In genomic region chr2:54456526-54457325, GRCh38 we compare ENCODE assay signal across 8 cellular contexts. TPM values are rescaled to one million over a fixed set of nuclear protein-coding genes. Genes with fewer than 3 reads are reported as not detected.
DNase-seq lines count a peak whose midpoint lies in the region; TF ChIP-seq lines count a peak whose summit lies in the region.

No MANE protein-coding gene starts in this region.

- H3K27me3 ChIP-seq in Caco-2 (replicated peaks; ENCODE audit: control insufficient read depth, insufficient read depth, low read length), result no peaks in the 10 kb centered on the region

- no peaks in the 10 kb centered on the region for H3K9me3 ChIP-seq in Caco-2

- H3K4me1 Mint-ChIP-seq in Caco-2 (ENCODE audit: low read depth, unreplicated experiment) (peaks cover 21% of the 10 kb centered on the region), neural crest cell (peaks cover 44% of the 10 kb centered on the region)

- no peaks in the 10 kb centered on the region for H3K9me3 Mint-ChIP-seq in Caco-2 (ENCODE audit: unreplicated experiment)
- no peaks in the 10 kb centered on the region for H3K9me3 Mint-ChIP-seq in neural crest cell

- BruUV-seq in Caco-2 (replicated peaks; lab: Mats Ljungman, UMichigan), result no TSS peak

- POLR2A ChIA-PET in Caco-2 (lab: Charles Lee), result no interaction called here

- H3K4me1 ChIP-seq in Caco-2, result peaks cover 12% of the 10 kb centered on the region; the same call in 1 of the 2 replicates

- H3K4me3 ChIP-seq in Caco-2 (ENCODE audit: low read depth, low read length) (peak overlapping the region; percentile 77), foreskin fibroblast (ENCODE audit: low read depth in 1 of 2, low read length in 2 of 2) (peak overlapping the region; percentile 78 to 81)

- H3K27ac Mint-ChIP-seq in Caco-2 (ENCODE audit: unreplicated experiment) (peak overlapping the region; percentile 31), neural crest cell (ENCODE audit: unreplicated experiment) (peak overlapping the region; percentile 91)

- H3K4me3 Mint-ChIP-seq in Caco-2 (ENCODE audit: unreplicated experiment) (peak overlapping the region; percentile 85), neural crest cell (peak overlapping the region; percentile 97)

- CTCF ChIA-PET in Caco-2 (lab: Charles Lee), result interaction anchor here (1.1 kb wide), 1 partner anchor 350 kb away, joined by 5 read pairs; no protein-coding TSS in a partner anchor

- peak in 1 of 2 experiments; percentile 54 for DNase-seq in Caco-2
- DNase-seq in GM20000 (ENCODE audit: low spot score), result peak; percentile 65
- DNase-seq in NCI-H1105 (lab: John Stamatoyannopoulos, UW), result peak; percentile 37
- peak; percentile 58 for DNase-seq in activated CD8-positive, alpha-beta memory T cell treated with anti-CD3 and anti-CD28 coated beads, Interleukin-2, amount 50 U/mL, for 48 hours
- peak; percentile 26 to 73 for DNase-seq in foreskin fibroblast
- peak; percentile 37 for DNase-seq in neural crest cell (ENCODE audit: low read depth, low spot score)
- DNase-seq in amniotic stem cell (lab: John Stamatoyannopoulos, UW), result no peak
- DNase-seq in DMS153 treated with DMSO at 0.1 percent for 48 hours (lab: John Stamatoyannopoulos, UW; ENCODE audit: unreplicated experiment), result no peak

- TF ChIP-seq CTCF in Caco-2 (IDR thresholded peaks at IDR 0.05; ENCODE audit: insufficient read depth in 1 of 2, low read depth in 1 of 2, low read length in 1 of 2, severe bottlenecking in 1 of 2, unreplicated experiment in 1 of 2) (no peak), GM20000 (IDR thresholded peaks at IDR 0.05; ENCODE audit: extremely low read depth, missing control alignments) (no peak), foreskin fibroblast (IDR thresholded peaks at IDR 0.05; ENCODE audit: low read depth, low read length) (no peak), neural crest cell (conservative IDR thresholded peaks at IDR 0.05) (no peak)

- H3K36me3 Mint-ChIP-seq in Caco-2 (ENCODE audit: insufficient read depth, unreplicated experiment) (peaks cover 12% of the 10 kb centered on the region), neural crest cell (ENCODE audit: low read depth) (no peaks in the 10 kb centered on the region)

- intact Hi-C loops in Caco-2 (cut with micrococcal nuclease; ENCODE audit: unreplicated experiment), result loop anchor here (5.0 kb wide), 3 partner anchors 124 to 339 kb away; partner anchors contain the start of gene ACYP2

- no peaks in the 10 kb centered on the region for H3K36me3 ChIP-seq in Caco-2 (ENCODE audit: control insufficient read depth, insufficient read depth, low read length)

- H3K27me3 Mint-ChIP-seq in Caco-2 (ENCODE audit: insufficient read depth, unreplicated experiment) (no peaks in the 10 kb centered on the region), neural crest cell (ENCODE audit: low read depth) (peaks cover 3% of the 10 kb centered on the region)

RNA-seq across cellular contexts. Expression of gene SPTBN1, which starts 0.6 kb away (rescaled TPM):
- 361 and 383 TPM in 2 replicates for total RNA-seq in Caco-2 (2022)
- total RNA-seq in neural crest cell, result 217 and 227 TPM in 2 replicates

Comparison
In these comparisons a context has a peak if more than half of its experiments do, and no peak if none do; other contexts are left out.
1. DNase-seq: peak in GM20000 (single experiment), NCI-H1105 (single experiment), activated CD8-positive, alpha-beta memory T cell treated with anti-CD3 and anti-CD28 coated beads, Interleukin-2, amount 50 U/mL, for 48 hours (single experiment), foreskin fibroblast (2 of 2) and neural crest cell (single experiment); none in amniotic stem cell (single experiment) and DMS153 treated with DMSO at 0.1 percent for 48 hours (single experiment).